Comparison of ENCODE assay signal across 8 cellular contexts in genomic region chr19:6056801-6057650, GRCh38. TPM values are rescaled to one million over a fixed set of nuclear protein-coding genes. Genes with fewer than 3 reads are reported as not detected.
DNase-seq lines count a peak whose midpoint lies in the region; ATAC-seq and TF ChIP-seq lines count a peak whose summit lies in the region.

No MANE protein-coding gene starts in this region.

- no peak for TF ChIP-seq CTCF in left ventricle myocardium inferior (IDR thresholded peaks at IDR 0.05; ENCODE audit: borderline replicate concordance)

- H3K27me3 ChIP-seq in left ventricle myocardium inferior (ENCODE audit: low read depth) = no peaks in the 10 kb centered on the region

- peak overlapping the region; percentile 44 for H3K4me3 ChIP-seq in left ventricle myocardium inferior

- H3K4me1 ChIP-seq in left ventricle myocardium inferior = peaks cover 62% of the 10 kb centered on the region

- no peak for ATAC-seq in HG03571 (IDR thresholded peaks at IDR 0.05; ENCODE audit: unreplicated experiment)
- ATAC-seq in GM21737 (IDR thresholded peaks at IDR 0.05; ENCODE audit: unreplicated experiment) = no peak
- ATAC-seq in HG03457 (IDR thresholded peaks at IDR 0.05; ENCODE audit: unreplicated experiment) = no peak

- intact Hi-C loops in left ventricle myocardium inferior (cut with micrococcal nuclease) = no loop called here

- H3K27ac ChIP-seq in angular gyrus (ENCODE audit: low read depth, low read length) (peak overlapping the region; percentile 86), left ventricle myocardium inferior (replicated peaks) (peak overlapping the region; percentile 95)

- H3K36me3 ChIP-seq in left ventricle myocardium inferior = no peaks in the 10 kb centered on the region

- no peaks in the 10 kb centered on the region for H3K9me3 ChIP-seq in left ventricle myocardium inferior (replicated peaks)

- DNase-seq in ELF-1 (ENCODE audit: low read depth, low spot score) = peak; percentile 58
- peak; percentile 69 to 80 for DNase-seq in NCI-H2081 (lab: John Stamatoyannopoulos, UW)
- DNase-seq in left ventricle myocardium inferior = peak; percentile 76
- DNase-seq in pulmonary artery endothelial cell (ENCODE audit: low read depth, low spot score) = peak; percentile 96

RNA-seq across cellular contexts. Expression of gene RFX2, which starts 53.3 kb away (rescaled TPM):
- total RNA-seq in left ventricle myocardium inferior (6.1 TPM), pulmonary artery endothelial cell (2.8 and 4.3 TPM in 2 replicates)
